In the genomic region with DNA sequence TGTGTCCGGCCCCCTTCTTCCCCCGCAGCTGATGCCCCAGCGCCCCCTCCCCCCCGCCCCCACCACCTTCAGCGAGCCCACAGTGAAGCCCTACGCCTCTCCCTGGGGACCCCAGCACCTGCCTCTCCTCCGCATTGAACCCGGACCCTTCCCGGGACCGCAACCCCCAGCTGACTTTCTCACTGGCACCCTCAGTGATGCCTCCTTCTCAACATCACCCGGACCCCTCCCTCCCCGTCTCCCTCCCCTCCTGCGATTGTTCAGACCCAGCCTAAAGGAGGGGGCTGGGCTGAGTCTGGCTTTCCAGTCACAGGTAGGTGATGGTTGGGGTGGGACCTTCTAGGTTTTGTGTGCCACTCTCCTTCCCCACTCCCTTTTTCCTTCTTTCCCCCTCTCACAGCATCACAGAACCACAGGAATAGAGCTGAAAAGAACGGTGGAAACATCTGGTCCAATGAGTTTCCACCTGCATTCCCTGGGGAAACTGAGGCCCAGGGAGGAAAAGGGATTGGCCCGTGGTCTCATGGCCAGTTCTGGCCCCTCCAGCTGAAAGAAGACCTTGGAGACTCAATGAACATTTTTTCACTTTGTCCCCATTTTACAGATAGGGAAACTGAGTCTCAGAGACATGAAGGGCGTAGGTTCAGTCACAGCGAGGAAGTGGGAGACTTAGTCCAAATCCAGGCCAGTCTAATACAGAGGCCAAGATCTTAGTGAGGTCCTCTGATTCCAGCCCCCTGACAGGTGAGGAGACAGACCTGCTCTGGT, we compare ENCODE assay signal across 2 cellular contexts.
TF ChIP-seq lines count a peak whose summit lies in the region.

No MANE protein-coding gene starts in this region.

TF ChIP-seq in A549, 52 proteins besides CTCF, POLR2A, EP300 and RAD21:
- no peak for TF ChIP-seq JUNB (IDR thresholded peaks at IDR 0.05)
- 0 out of 2 replicates have a peak, but pooled peaks have one; percentile 24 for TF ChIP-seq KDM1A (IDR thresholded peaks at IDR 0.05; ENCODE audit: low read depth)

TF ChIP-seq in H1, 55 proteins besides CTCF, POLR2A, EP300 and RAD21:
- no peak for TF ChIP-seq ASH2L (IDR thresholded peaks at IDR 0.05; ENCODE audit: low read length)
- no peak for TF ChIP-seq SRF (IDR thresholded peaks at IDR 0.05; ENCODE audit: low read depth, low read length)
